In genomic region chr5:122999947-123000563, GRCh38 we compare ENCODE assay signal across 8 cellular contexts. TPM values are rescaled to one million over a fixed set of nuclear protein-coding genes. Genes with fewer than 3 reads are reported as not detected.
DNase-seq lines count a peak whose midpoint lies in the region; ATAC-seq and TF ChIP-seq lines count a peak whose summit lies in the region.

No MANE protein-coding gene starts in this region.

- H3K27ac Mint-ChIP-seq in activated CD4-positive, alpha-beta T cell treated with anti-CD3 and anti-CD28 coated beads, Interleukin-2, amount 10 ng/mL, durations not matched to agents 7 days and 5 days: no peak overlapping the region

- CTCF ChIA-PET in activated CD4-positive, alpha-beta T cell treated with anti-CD3 and anti-CD28 coated beads, Interleukin-2, amount 10 ng/mL, durations not matched to agents 7 days and 5 days (lab: Charles Lee): no interaction called here

- intact Hi-C loops in thyroid gland (cut with DNase I): no loop called here

- H3K27ac ChIP-seq in HL-60 (replicated peaks) (no peak overlapping the region), right atrium auricular region (no peak overlapping the region), thyroid gland (no peak overlapping the region), gastroesophageal sphincter (no peak overlapping the region)

- H3K36me3 Mint-ChIP-seq in activated CD4-positive, alpha-beta T cell treated with anti-CD3 and anti-CD28 coated beads, Interleukin-2, amount 10 ng/mL, durations not matched to agents 7 days and 5 days (ENCODE audit: low read depth): no peaks in the 10 kb centered on the region

- peak; percentile 99 for ATAC-seq in GM21526 (IDR thresholded peaks at IDR 0.05; ENCODE audit: low FRiP score, unreplicated experiment)
- no peak for ATAC-seq in gastroesophageal sphincter

- H3K9me3 Mint-ChIP-seq in activated CD4-positive, alpha-beta T cell treated with anti-CD3 and anti-CD28 coated beads, Interleukin-2, amount 10 ng/mL, durations not matched to agents 7 days and 5 days: no peaks in the 10 kb centered on the region

- no peak overlapping the region for H3K4me3 Mint-ChIP-seq in activated CD4-positive, alpha-beta T cell treated with anti-CD3 and anti-CD28 coated beads, Interleukin-2, amount 10 ng/mL, durations not matched to agents 7 days and 5 days

- H3K4me1 Mint-ChIP-seq in activated CD4-positive, alpha-beta T cell treated with anti-CD3 and anti-CD28 coated beads, Interleukin-2, amount 10 ng/mL, durations not matched to agents 7 days and 5 days: no peaks in the 10 kb centered on the region

- TF ChIP-seq POLR2A in thyroid gland (IDR thresholded peaks at IDR 0.05): no peak
- no peak for TF ChIP-seq POLR2A in gastroesophageal sphincter (IDR thresholded peaks at IDR 0.05)

- H3K9me3 ChIP-seq in right atrium auricular region (no peaks in the 10 kb centered on the region), thyroid gland (no peaks in the 10 kb centered on the region), gastroesophageal sphincter (no peaks in the 10 kb centered on the region)

- TF ChIP-seq CTCF in HL-60 (IDR thresholded peaks at IDR 0.05; ENCODE audit: insufficient read depth, low read length): peak; percentile 26
- TF ChIP-seq CTCF in right atrium auricular region (IDR thresholded peaks at IDR 0.05): peak in 1 of 2 donors; percentile 55
- peak in 3 of 6 experiments; percentile 31 to 42 (median 40) for TF ChIP-seq CTCF in thyroid gland (IDR thresholded peaks at IDR 0.05)
- peak in 1 of 4 experiments; percentile 40 for TF ChIP-seq CTCF in gastroesophageal sphincter (IDR thresholded peaks at IDR 0.05)

- no peak for TF ChIP-seq EP300 in gastroesophageal sphincter (IDR thresholded peaks at IDR 0.05)

- H3K36me3 ChIP-seq in right atrium auricular region (no peaks in the 10 kb centered on the region), thyroid gland (no peaks in the 10 kb centered on the region), gastroesophageal sphincter (peaks cover 0 to 26% of the 10 kb centered on the region in 2 donors)

- 66 to 73% methylated on average over 10 of the region's 10 CpGs for WGBS in thyroid gland, 2 donors
- 69 to 77% methylated on average over 8 to 10 of the region's 10 CpGs for WGBS in gastroesophageal sphincter (ENCODE audit: low coverage in 1 of 2), 2 donors

- H3K4me3 ChIP-seq in HL-60 (replicated peaks; ENCODE audit: insufficient read depth, low read length): no peak overlapping the region
- no peak overlapping the region for H3K4me3 ChIP-seq in right atrium auricular region
- H3K4me3 ChIP-seq in thyroid gland (replicated peaks in 1 of 3): no peak overlapping the region
- H3K4me3 ChIP-seq in gastroesophageal sphincter: no peak overlapping the region

- H3K27me3 Mint-ChIP-seq in activated CD4-positive, alpha-beta T cell treated with anti-CD3 and anti-CD28 coated beads, Interleukin-2, amount 10 ng/mL, durations not matched to agents 7 days and 5 days: no peaks in the 10 kb centered on the region

- H3K4me1 ChIP-seq in right atrium auricular region: no peaks in the 10 kb centered on the region
- no peaks in the 10 kb centered on the region for H3K4me1 ChIP-seq in thyroid gland
- no peaks in the 10 kb centered on the region for H3K4me1 ChIP-seq in gastroesophageal sphincter

- DNase-seq in activated CD4-positive, alpha-beta T cell treated with anti-CD3 and anti-CD28 coated beads for 24 hours (ENCODE audit: low read depth in 2 of 2): peak; percentile 1 to 3
- no peak for DNase-seq in activated CD4-positive, alpha-beta T cell treated with anti-CD3 and anti-CD28 coated beads, Interleukin-2, amount 50 U/mL, for 4 hours
- DNase-seq in HL-60 (ENCODE audit: low read depth in 1 of 2, low spot score in 1 of 2) (peak; percentile 3 to 40), right atrium auricular region (ENCODE audit: low spot score) (peak; percentile 60), thyroid gland (peak; percentile 21 to 31)
- DNase-seq in activated CD4-positive, alpha-beta T cell treated with anti-CD3 and anti-CD28 coated beads, Interleukin-2, amount 10 ng/mL, durations not matched to agents 7 days and 5 days: peak; percentile 40

- POLR2A ChIA-PET in activated CD4-positive, alpha-beta T cell treated with anti-CD3 and anti-CD28 coated beads, Interleukin-2, amount 10 ng/mL, durations not matched to agents 7 days and 5 days (lab: Charles Lee): no interaction called here

- no peaks in the 10 kb centered on the region for H3K27me3 ChIP-seq in HL-60 (ENCODE audit: insufficient read depth, poor library complexity, severe bottlenecking)
- H3K27me3 ChIP-seq in right atrium auricular region: no peaks in the 10 kb centered on the region
- H3K27me3 ChIP-seq in thyroid gland: no peaks in the 10 kb centered on the region
- H3K27me3 ChIP-seq in gastroesophageal sphincter: no peaks in the 10 kb centered on the region

RNA-seq across cellular contexts. Expression of gene PPIC, which starts 36.5 kb away (rescaled TPM):
- total RNA-seq in activated CD4-positive, alpha-beta T cell treated with anti-CD3 and anti-CD28 coated beads, Interleukin-2, amount 10 ng/mL, durations not matched to agents 7 days and 5 days: not detected
- 10 to 100 TPM; 25.9 to 55.0 TPM for total RNA-seq in right atrium auricular region
- total RNA-seq in thyroid gland: 100 to 1,000 TPM in 1 of 4 donors, 10 to 100 TPM in 3; 28.3 to 122 (median 70.5) TPM
- 10 to 100 TPM; 18.2 to 50.7 (median 44.4) TPM for total RNA-seq in gastroesophageal sphincter

Comparison
In these comparisons a context has a peak if more than half of its experiments do, and no peak if none do; other contexts are left out.
1. DNase-seq: peak in activated CD4-positive, alpha-beta T cell treated with anti-CD3 and anti-CD28 coated beads for 24 hours (2 of 2), HL-60 (2 of 2), activated CD4-positive, alpha-beta T cell treated with anti-CD3 and anti-CD28 coated beads, Interleukin-2, amount 10 ng/mL, durations not matched to agents 7 days and 5 days (single experiment), right atrium auricular region (single experiment) and thyroid gland (2 of 2); none in activated CD4-positive, alpha-beta T cell treated with anti-CD3 and anti-CD28 coated beads, Interleukin-2, amount 50 U/mL, for 4 hours (0 of 2).
2. RNA of gene PPIC, which starts 36.5 kb away (total RNA-seq): 28.3 to 122 TPM in thyroid gland, 25.9 to 55.0 TPM in right atrium auricular region and 18.2 to 50.7 TPM in gastroesophageal sphincter; not detected in activated CD4-positive, alpha-beta T cell treated with anti-CD3 and anti-CD28 coated beads, Interleukin-2, amount 10 ng/mL, durations not matched to agents 7 days and 5 days; every median in the first group is over 10 times any median in the second.